8 cellular contexts compared by ENCODE assay signal in the genomic region with DNA sequence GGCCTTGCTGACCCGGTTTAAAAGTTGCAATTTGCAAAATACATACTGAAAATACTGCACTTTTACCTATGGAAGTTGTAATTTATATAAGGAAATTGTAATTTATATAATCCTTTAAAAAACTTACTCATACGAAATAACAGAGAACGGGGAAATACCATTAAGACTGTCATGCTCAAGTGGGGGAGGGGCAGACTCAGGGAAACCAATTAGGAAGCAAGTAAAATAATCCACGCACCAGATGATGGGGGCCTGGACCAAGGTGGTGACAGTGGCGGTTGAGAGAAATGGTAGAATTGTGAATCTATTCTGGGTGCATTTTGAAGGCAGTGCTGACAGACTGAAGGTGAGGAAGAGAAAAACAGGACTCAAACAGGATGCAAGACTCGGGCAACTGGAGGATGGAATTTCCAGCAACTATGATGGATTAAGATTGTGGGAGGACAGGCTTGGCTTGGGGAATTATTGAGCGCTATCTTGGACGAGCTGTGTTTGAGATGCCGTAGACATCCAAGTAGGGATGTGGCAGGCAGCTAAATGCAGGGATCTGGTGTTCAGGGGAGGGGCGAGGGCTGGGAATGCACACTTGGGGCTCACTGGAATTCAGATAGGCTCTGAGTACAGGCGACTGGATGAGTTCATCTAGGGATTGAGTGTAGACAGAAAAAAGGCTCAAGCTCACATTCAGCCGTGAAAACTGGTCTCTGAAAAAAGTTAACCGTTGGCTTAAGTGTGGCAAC. TPM values are rescaled to one million over a fixed set of nuclear protein-coding genes. Genes with fewer than 3 reads are reported as not detected.
A peak's percentile ranks its signal among the peaks of the same experiment; 100 is the strongest.
DNase-seq lines count a peak whose midpoint lies in the region; ATAC-seq and TF ChIP-seq lines count a peak whose summit lies in the region.

No MANE protein-coding gene starts in this region.

- TF ChIP-seq CTCF in AG09309 (IDR thresholded peaks at IDR 0.05; ENCODE audit: control insufficient read depth, insufficient read depth, low read depth, low read length, missing control alignments) (no peak), HL-60 (IDR thresholded peaks at IDR 0.05; ENCODE audit: insufficient read depth, low read length) (no peak), adrenal gland (IDR thresholded peaks at IDR 0.05) (no peak)

- H3K4me3 ChIP-seq in AG09309 (ENCODE audit: control insufficient read depth, low read depth, low read length): peak overlapping the region; percentile 65
- peak overlapping the region; percentile 95 for H3K4me3 ChIP-seq in HL-60 (replicated peaks; ENCODE audit: insufficient read depth, low read length)
- peak overlapping the region; percentile 52 to 92 (median 72) for H3K4me3 ChIP-seq in adrenal gland
- H3K4me3 ChIP-seq in iPS DF 6.9 (ENCODE audit: low read length): peak overlapping the region; percentile 82; the same call in 1 of the 2 replicates
- H3K4me3 ChIP-seq in skeletal muscle tissue (ENCODE audit: low read length in 3 of 3): peak overlapping the region; percentile 82 to 93 (median 91)

- intact Hi-C loops in adrenal gland (cut with DNase I): no loop called here

- peak overlapping the region; percentile 82 to 95 (median 94) for H3K9ac ChIP-seq in skeletal muscle tissue (ENCODE audit: low read depth in 1 of 3, low read length in 3 of 3)

- no peak for TF ChIP-seq POLR2A in adrenal gland (IDR thresholded peaks at IDR 0.05)

- no peaks in the 10 kb centered on the region for H3K27me3 ChIP-seq in HL-60 (ENCODE audit: insufficient read depth, poor library complexity, severe bottlenecking)
- no peaks in the 10 kb centered on the region for H3K27me3 ChIP-seq in adrenal gland
- no peaks in the 10 kb centered on the region for H3K27me3 ChIP-seq in iPS DF 6.9 (ENCODE audit: control insufficient read depth, insufficient read depth, low read length)
- H3K27me3 ChIP-seq in skeletal muscle tissue (ENCODE audit: control insufficient read depth in 3 of 3, insufficient read depth in 3 of 3, low read length in 3 of 3): no peaks in the 10 kb centered on the region

- H3K36me3 ChIP-seq in adrenal gland (replicated peaks in 1 of 2): no peaks in the 10 kb centered on the region
- H3K36me3 ChIP-seq in iPS DF 6.9 (ENCODE audit: control insufficient read depth, insufficient read depth, low read length): no peaks in the 10 kb centered on the region
- no peaks in the 10 kb centered on the region for H3K36me3 ChIP-seq in skeletal muscle tissue (ENCODE audit: control insufficient read depth in 3 of 3, insufficient read depth in 3 of 3, low read length in 3 of 3)

- ATAC-seq in HG03135 (IDR thresholded peaks at IDR 0.05; ENCODE audit: unreplicated experiment): no peak

- H3K4me1 ChIP-seq in adrenal gland (replicated peaks in 1 of 2) (peaks cover 5 to 30% of the 10 kb centered on the region in 2 donors), iPS DF 6.9 (ENCODE audit: control insufficient read depth, insufficient read depth, low read length) (0 out of 2 replicates have a peak, but pooled peaks cover 2% of the 10 kb centered on the region), skeletal muscle tissue (ENCODE audit: control insufficient read depth in 3 of 3, insufficient read depth in 3 of 3, low read length in 3 of 3) (peaks cover 13 to 14% (median 13%) of the 10 kb centered on the region in 3 donors)

- H3K9me3 ChIP-seq in adrenal gland (replicated peaks in 1 of 3) (no peaks in the 10 kb centered on the region), iPS DF 6.9 (ENCODE audit: control insufficient read depth, insufficient read depth, low read length) (no peaks in the 10 kb centered on the region), skeletal muscle tissue (ENCODE audit: control insufficient read depth in 3 of 3, low read length in 3 of 3) (no peaks in the 10 kb centered on the region)

- 19 to 22% (median 20%) methylated on average over 13 of the region's 13 CpGs for WGBS in adrenal gland, 4 donors
- no CpG with 5 or more reads among the region's 13 CpGs for WGBS in iPS DF 6.9 (ENCODE audit: insufficient coverage, insufficient read length)

- H3K27ac ChIP-seq in HL-60 (replicated peaks) (peak overlapping the region; percentile 79), adrenal gland (peak overlapping the region; percentile 79 to 95 (median 89)), iPS DF 6.9 (ENCODE audit: low read length) (no peak overlapping the region), skeletal muscle tissue (ENCODE audit: low read depth, low read length) (peak overlapping the region; percentile 94)

- DNase-seq in AG09309 (ENCODE audit: low read depth): no peak
- no peak for DNase-seq in HL-60 (ENCODE audit: low read depth in 1 of 2, low spot score in 1 of 2)
- peak in 6 of 7 donors; percentile 29 to 61 (median 35) for DNase-seq in adrenal gland
- no peak for DNase-seq in iPS DF 6.9 (ENCODE audit: low read depth, low spot score)
- DNase-seq in UCSD-AML1 (lab: John Stamatoyannopoulos, UW; ENCODE audit: unreplicated experiment): no peak
- DNase-seq in activated CD4-positive, alpha-beta T cell treated with anti-CD3 and anti-CD28 coated beads, Interleukin-2, amount 50 U/mL, for 4 hours: no peak

RNA-seq across cellular contexts. Expression of a gene that starts 1.0 kb away (rescaled TPM):
- total RNA-seq in adrenal gland (1 to 10 TPM in 7 of 8 donors, under 1 TPM in 1; 0.42 to 9.2 (median 4.6) TPM), skeletal muscle tissue (0.52 TPM)
- 10 to 100 TPM in 1 of 3 donors, 1 to 10 TPM in 2; 3.5 to 13.5 (median 4.3) TPM for polyA plus RNA-seq in adrenal gland

RNA-seq across cellular contexts. Expression of a gene that starts 7.2 kb away (rescaled TPM):
- 10 to 100 TPM in 6 of 8 donors, 1 to 10 TPM in 2; 8.9 to 26.9 (median 12.4) TPM for total RNA-seq in adrenal gland
- polyA plus RNA-seq in adrenal gland: 10 to 100 TPM; 21.6 to 34.3 (median 28.6) TPM
- 58.5 TPM for total RNA-seq in skeletal muscle tissue

Comparison
In these comparisons a context has a peak if more than half of its experiments do, and no peak if none do; other contexts are left out.
1. DNase-seq: peak in adrenal gland (6 of 7); none in AG09309 (single experiment), HL-60 (0 of 2), iPS DF 6.9 (single experiment), UCSD-AML1 (single experiment) and activated CD4-positive, alpha-beta T cell treated with anti-CD3 and anti-CD28 coated beads, Interleukin-2, amount 50 U/mL, for 4 hours (0 of 2).
2. Peak in every context shown above with its lines, with median percentiles within 50 percentile points of each other: H3K4me3 ChIP-seq.